Comparison of ENCODE assay signal across 9 cellular contexts in genomic region chr9:114267-115117, GRCh38. TPM values are rescaled to one million over a fixed set of nuclear protein-coding genes. Genes with fewer than 3 reads are reported as not detected.
DNase-seq lines count a peak whose midpoint lies in the region; ATAC-seq, FAIRE-seq and TF ChIP-seq lines count a peak whose summit lies in the region.
"Not testable (repeated sequence)": the region's sequence is repeated elsewhere in the genome, so short reads cannot be mapped to it uniquely, and the experiment has no call there.
"Had no signal": no experiment of that assay in that cellular context is flagged by ENCODE, and none has a peak within 500 bp of the region (broad histone marks: within the 10 kb centered on the region; RNA-seq: fewer than 3 reads in every experiment).

No MANE protein-coding gene starts in this region.

- FAIRE-seq in K562 (lab: Jason Lieb, UNC): not testable (repeated sequence)

- H3K27me3 ChIP-seq in K562 (ENCODE audit: control insufficient read depth in 2 of 2, insufficient read depth in 2 of 2, low read length in 2 of 2): not testable (repeated sequence)
- peaks cover 34 to 42% (median 41%) of the 10 kb centered on the region in 3 donors for H3K27me3 ChIP-seq in skeletal muscle tissue (ENCODE audit: control insufficient read depth in 3 of 3, insufficient read depth in 3 of 3, low read length in 3 of 3)

- POLR2A ChIA-PET in K562 (lab: Yijun Ruan, JAX): not testable (repeated sequence)

- CTCF ChIA-PET in K562 (lab: Yijun Ruan, JAX; ENCODE audit: low intra/inter-chr PET ratio): not testable (repeated sequence)

- not testable (repeated sequence) for TF ChIP-seq POLR2A in K562 (conservative IDR thresholded peaks at IDR 0.05)

- H3K4me1 ChIP-seq in K562 (replicated peaks in 1 of 2; ENCODE audit: control insufficient read depth in 2 of 2, insufficient read depth in 2 of 2, low read length in 2 of 2) (peaks cover 0 to 19% of the 10 kb centered on the region in 2 experiments; a peak in 2 of 5 replicates), mucosa of descending colon (ENCODE audit: low read depth) (peaks cover 17% of the 10 kb centered on the region), skeletal muscle tissue (ENCODE audit: control insufficient read depth in 3 of 3, insufficient read depth in 3 of 3, low read length in 3 of 3) (peaks cover 5 to 17% (median 6%) of the 10 kb centered on the region in 3 donors)

- H3K9me3 ChIP-seq in K562 (replicated peaks; ENCODE audit: control insufficient read depth, insufficient read depth, low read depth, low read length); mucosa of descending colon; skeletal muscle tissue (ENCODE audit: control insufficient read depth in 3 of 3, low read length in 3 of 3): not testable (repeated sequence)

- not testable (repeated sequence) for TF ChIP-seq CTCF in K562 (IDR thresholded peaks at IDR 0.05 in 2 of 3, conservative IDR thresholded peaks at IDR 0.05 in 1 of 3; ENCODE audit: insufficient read depth in 2 of 3, low read depth in 1 of 3, low read length in 3 of 3); glutamatergic neuron (IDR thresholded peaks at IDR 0.05; ENCODE audit: partially characterized antibody, unreplicated experiment); mucosa of descending colon (IDR thresholded peaks at IDR 0.05)

- TF ChIP-seq RAD21 in K562 (CRISPR knock-in tag; conservative IDR thresholded peaks at IDR 0.05 in 1 of 2, IDR thresholded peaks at IDR 0.05 in 1 of 2): not testable (repeated sequence)

- peak overlapping the region; percentile 41 for H3K4me3 ChIP-seq in K562
- not testable (repeated sequence) for H3K4me3 ChIP-seq in mucosa of descending colon
- peak overlapping the region; percentile 48 to 65 (median 50) for H3K4me3 ChIP-seq in skeletal muscle tissue (ENCODE audit: low read length in 3 of 3)

- ATAC-seq in GM18909 (IDR thresholded peaks at IDR 0.05; ENCODE audit: poor library complexity, unreplicated experiment) (peak; percentile 10), HG03457 (IDR thresholded peaks at IDR 0.05; ENCODE audit: unreplicated experiment) (peak; percentile 19), K562 (peak; percentile 52), mucosa of descending colon (peak; percentile 59)

- WGBS in K562 (ENCODE audit: insufficient coverage, low coverage, missing lambda C conversion rate): 16% methylated on average over 29 of the region's 73 CpGs

- H3K4me1 Mint-ChIP-seq in T-helper 1 cell treated with Interleukin-12 subunit alpha and Interleukin-12 subunit beta and Interleukin-4 antibody, amounts not matched to agents 30 μg/mL and 1 μg/mL, for 36 hours (ENCODE audit: low read depth): peaks cover 18% of the 10 kb centered on the region
- not testable (repeated sequence) for H3K4me1 Mint-ChIP-seq in glutamatergic neuron (ENCODE audit: low read depth, unreplicated experiment)

- H3K9ac ChIP-seq in K562 (ENCODE audit: insufficient read depth in 1 of 2, low read depth in 2 of 2, low read length in 2 of 2) (peak overlapping the region; percentile 14 to 79; a peak in 3 of 4 replicates), skeletal muscle tissue (ENCODE audit: low read depth in 1 of 3, low read length in 3 of 3) (peak overlapping the region in 1 of 3 donors; percentile 40)

- H3K4me2 ChIP-seq in K562 (ENCODE audit: insufficient read depth, low read length): peak overlapping the region; percentile 49; the same call in 1 of the 2 replicates

- TF ChIP-seq EP300 in K562 (IDR thresholded peaks at IDR 0.05; ENCODE audit: low read length): not testable (repeated sequence)

- BruUV-seq in K562 (replicated peaks; lab: Mats Ljungman, UMichigan): not testable (repeated sequence)

- in situ Hi-C loops in K562 (cut with MboI): not testable (repeated sequence)

- H3K27me3 Mint-ChIP-seq in T-helper 1 cell treated with Interleukin-12 subunit alpha and Interleukin-12 subunit beta and Interleukin-4 antibody, amounts not matched to agents 30 μg/mL and 1 μg/mL, for 36 hours (ENCODE audit: low read depth): peaks cover 55% of the 10 kb centered on the region
- peaks cover 21% of the 10 kb centered on the region for H3K27me3 Mint-ChIP-seq in glutamatergic neuron (ENCODE audit: unreplicated experiment)

- H3K36me3 ChIP-seq in K562 (ENCODE audit: control insufficient read depth, insufficient read depth, low read length); mucosa of descending colon (ENCODE audit: low read depth); skeletal muscle tissue (ENCODE audit: control insufficient read depth in 3 of 3, insufficient read depth in 3 of 3, low read length in 3 of 3): not testable (repeated sequence)

- intact Hi-C loops in K562 (cut with micrococcal nuclease); mucosa of descending colon (cut with DNase I, micrococcal nuclease): not testable (repeated sequence)

- peak overlapping the region; percentile 66 for H2AFZ ChIP-seq in K562 (ENCODE audit: low read depth, low read length)

- not testable (repeated sequence) for H3K36me3 Mint-ChIP-seq in T-helper 1 cell treated with Interleukin-12 subunit alpha and Interleukin-12 subunit beta and Interleukin-4 antibody, amounts not matched to agents 30 μg/mL and 1 μg/mL, for 36 hours (ENCODE audit: low read depth); glutamatergic neuron (ENCODE audit: unreplicated experiment)

- peak overlapping the region; percentile 73 for H3K4me3 Mint-ChIP-seq in T-helper 1 cell treated with Interleukin-12 subunit alpha and Interleukin-12 subunit beta and Interleukin-4 antibody, amounts not matched to agents 30 μg/mL and 1 μg/mL, for 36 hours
- peak overlapping the region; percentile 52 for H3K4me3 Mint-ChIP-seq in glutamatergic neuron (ENCODE audit: unreplicated experiment)

- DNase-seq in AG20443 (ENCODE audit: low spot score): peak; percentile 1
- peak in 2 of 4 experiments; percentile 0 for DNase-seq in K562 (ENCODE audit: extremely low read depth in 1 of 4, low spot score in 3 of 4)
- peak; percentile 22 for DNase-seq in glutamatergic neuron
- peak in 1 of 3 donors; percentile 38 for DNase-seq in mucosa of descending colon

- not testable (repeated sequence) for H4K20me1 ChIP-seq in K562 (replicated peaks; ENCODE audit: control insufficient read depth, insufficient read depth, low read length)

- H3K27ac Mint-ChIP-seq in T-helper 1 cell treated with Interleukin-12 subunit alpha and Interleukin-12 subunit beta and Interleukin-4 antibody, amounts not matched to agents 30 μg/mL and 1 μg/mL, for 36 hours: peak overlapping the region; percentile 58
- H3K27ac Mint-ChIP-seq in glutamatergic neuron (ENCODE audit: unreplicated experiment): peak overlapping the region; percentile 49

- not testable (repeated sequence) for H3K27ac ChIP-seq in K562 (ENCODE audit: extremely low read depth, low read depth, low read length); skeletal muscle tissue (ENCODE audit: low read depth, low read length)

- H3K79me2 ChIP-seq in K562 (ENCODE audit: control insufficient read depth, insufficient read depth, low read length): not testable (repeated sequence)

- H3K9me1 ChIP-seq in K562 (ENCODE audit: control insufficient read depth, insufficient read depth, low read length): not testable (repeated sequence)

- not testable (repeated sequence) for H3K9me3 Mint-ChIP-seq in T-helper 1 cell treated with Interleukin-12 subunit alpha and Interleukin-12 subunit beta and Interleukin-4 antibody, amounts not matched to agents 30 μg/mL and 1 μg/mL, for 36 hours
- H3K9me3 Mint-ChIP-seq in glutamatergic neuron (ENCODE audit: unreplicated experiment): peaks cover 13% of the 10 kb centered on the region

TF ChIP-seq in K562, 482 proteins besides CTCF, POLR2A, EP300 and RAD21:
- TF ChIP-seq NRF1 (conservative IDR thresholded peaks at IDR 0.05 in 1 of 2, IDR thresholded peaks at IDR 0.05 in 1 of 2) (peak in 1 of 2 experiments; percentile 32; a peak in 1 of 4 replicates), E2F6 (IDR thresholded peaks at IDR 0.05; ENCODE audit: borderline replicate concordance in 1 of 2, extremely low read depth in 1 of 2, insufficient read depth in 1 of 2, insufficient read length in 1 of 2, low read depth in 1 of 2, low read length in 1 of 2, poor library complexity in 1 of 2, severe bottlenecking in 1 of 2) (peak in 1 of 2 experiments; percentile 2)
TF ChIP-seq in K562: peak in this region for 2; not testable (repeated sequence) for 480.

RNA-seq across cellular contexts. Expression of gene FOXD4, which starts 3.7 kb away (rescaled TPM):
- 1.1 and 1.3 TPM in 2 replicates for total RNA-seq in K562 (2011; cell fraction: chromatin; rRNA removed; ENCODE audit: low replicate concordance)
- 0.79 and 1.3 TPM in 2 replicates for total RNA-seq in K562 (2011; cell fraction: nucleolus; rRNA removed)
- 0.73 and 0.84 TPM in 2 replicates for total RNA-seq in K562 (2011; cell fraction: nucleoplasm; rRNA removed)
- 0.59 and 1.0 TPM in 2 replicates for total RNA-seq in K562 (2014; rRNA removed)
- 0.18 and 0.26 TPM in 2 replicates for total RNA-seq in K562 (2014; rRNA removed; fragmentation: Illumina TruSeq; extraction: Trizol)
- total RNA-seq in K562 (2015; rRNA removed; fragmentation: Illumina TruSeq; extraction: Trizol): 0.47 and 0.87 TPM in 2 replicates
- 0.76 and 1.0 TPM in 2 replicates for total RNA-seq in K562 (2021)
- 0.41 and 0.74 TPM in 2 replicates for polyA plus RNA-seq in K562 (2011; rRNA removed)
- 0.34 and 2.1 TPM in 2 replicates for polyA plus RNA-seq in K562 (2011; cell fraction: cytosol; rRNA removed)
- polyA plus RNA-seq in K562 (2011; cell fraction: nucleus; rRNA removed): 0.88 and 3.0 TPM in 2 replicates
- polyA plus RNA-seq in K562 (2012): 0.90 and 0.98 TPM in 2 replicates
- polyA plus RNA-seq in K562 (2014; fragmentation: Illumina TruSeq; extraction: Trizol): 0.45 and 0.60 TPM in 2 replicates
- under 1 TPM in 1 of 2 experiments, not detected in 1; 0.06 TPM for polyA plus RNA-seq in K562 (2014; fragmentation: Nextera tagmentation; extraction: Ambion mirVana)
- polyA plus RNA-seq in K562 (2014; rRNA removed): 0.81 and 1.6 TPM in 2 replicates
- polyA minus RNA-seq in K562 (2011; rRNA and poly(A)+ RNA removed): 0.14 TPM in 1 of 2 replicates, not detected in the other
- not detected in 2 replicates for polyA minus RNA-seq in K562 (2011; cell fraction: cytosol; rRNA and poly(A)+ RNA removed)
- 0.56 and 0.94 TPM in 2 replicates for polyA minus RNA-seq in K562 (2011; cell fraction: nucleus; rRNA and poly(A)+ RNA removed)
- 0.76 TPM for total RNA-seq in glutamatergic neuron (ENCODE audit: unreplicated experiment)
- under 1 TPM; 0.19 to 0.22 (median 0.20) TPM for total RNA-seq in mucosa of descending colon
- total RNA-seq in skeletal muscle tissue: 0.52 TPM
- total RNA-seq: PC-9 had no signal
